ENCODE assay signal across 14 cellular contexts in genomic region chr5:83516361-83516760, GRCh38.
"Had no signal": no experiment of that assay in that cellular context is flagged by ENCODE, and none has a peak within 500 bp of the region (broad histone marks: within the 10 kb centered on the region; RNA-seq: fewer than 3 reads in every experiment).

No MANE protein-coding gene starts in this region.

- H3K4me3 Mint-ChIP-seq: activated CD8-positive, alpha-beta T cell treated with anti-CD3 and anti-CD28 coated beads, Interleukin-2, amount 10 ng/mL, durations not matched to agents 7 days and 5 days; activated T-helper 1 cell treated with anti-CD3 and anti-CD28 coated beads, Interleukin-12 subunit alpha, Interleukin-12 subunit beta, Interleukin-2, Interleukin-4 antibody, amounts not matched to agents 30 ng/mL and 10 ng/mL and 1 ng/mL, durations not matched to agents 14 hours and 24 hours and 36 hours; T-cell had no signal

- H3K27ac Mint-ChIP-seq: activated CD8-positive, alpha-beta T cell treated with anti-CD3 and anti-CD28 coated beads, Interleukin-2, amount 10 ng/mL, durations not matched to agents 7 days and 5 days; activated T-helper 1 cell treated with anti-CD3 and anti-CD28 coated beads, Interleukin-12 subunit alpha, Interleukin-12 subunit beta, Interleukin-2, Interleukin-4 antibody, amounts not matched to agents 30 ng/mL and 10 ng/mL and 1 ng/mL, durations not matched to agents 14 hours and 24 hours and 36 hours; T-cell had no signal

- H3K36me3 Mint-ChIP-seq: T-cell had no signal

- DNase-seq: activated CD4-positive, alpha-beta T cell treated with anti-CD3 and anti-CD28 coated beads for 4 hours; activated CD8-positive, alpha-beta T cell treated with anti-CD3 and anti-CD28 coated beads, Interleukin-2, amount 10 ng/mL, durations not matched to agents 7 days and 5 days; activated naive CD4-positive, alpha-beta T cell treated with Interleukin-2 at 50 U/mL for 16 hours; central memory CD4-positive, alpha-beta T cell; cortex of kidney; effector memory CD4-positive, alpha-beta T cell; head of caudate nucleus; stimulated activated CD4-positive, alpha-beta T cell treated with anti-CD3 and anti-CD28 coated beads, Interleukin-12 subunit alpha, Interleukin-12 subunit beta, amount 100 ng/mL, for 4 hours; stimulated activated naive CD4-positive, alpha-beta T cell; substantia nigra; T-cell; transverse colon; WERI-Rb-1 had no signal

- H3K27ac ChIP-seq: transverse colon, WERI-Rb-1 had no signal

- H3K9me3 ChIP-seq: transverse colon had no signal

- H3K9me3 Mint-ChIP-seq: activated T-helper 1 cell treated with anti-CD3 and anti-CD28 coated beads, Interleukin-12 subunit alpha, Interleukin-12 subunit beta, Interleukin-2, Interleukin-4 antibody, amounts not matched to agents 30 ng/mL and 10 ng/mL and 1 ng/mL, durations not matched to agents 14 hours and 24 hours and 36 hours had no signal

- H3K4me1 Mint-ChIP-seq: T-cell had no signal

- ATAC-seq: activated CD8-positive, alpha-beta T cell treated with anti-CD3 and anti-CD28 coated beads, Interleukin-2, amount 10 ng/mL, durations not matched to agents 7 days and 5 days; T-cell had no signal

- H3K27me3 ChIP-seq: transverse colon had no signal

- H3K4me3 ChIP-seq: transverse colon had no signal

- H3K4me1 ChIP-seq: transverse colon had no signal

- H3K36me3 ChIP-seq: transverse colon, WERI-Rb-1 had no signal
